In the genomic region with DNA sequence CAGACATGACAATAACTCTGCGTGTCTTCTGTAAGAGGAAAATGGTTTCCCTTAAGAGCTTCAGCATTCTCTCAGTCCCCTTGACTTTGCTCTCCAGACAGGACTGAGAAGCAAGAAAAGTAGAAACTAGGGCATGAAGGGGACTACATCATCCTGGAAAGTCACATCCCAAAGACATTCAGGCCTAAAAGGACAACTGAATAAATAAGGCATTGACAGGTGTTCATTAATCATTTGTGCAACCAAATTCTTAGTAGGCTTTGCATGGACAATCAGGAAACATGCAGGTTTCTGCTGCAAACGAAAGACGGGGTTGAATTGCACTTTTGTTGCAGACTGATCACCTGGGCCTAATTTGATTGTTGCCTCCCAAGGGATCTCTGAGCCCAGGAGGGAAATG, we compare ENCODE assay signal across 13 cellular contexts. TPM values are rescaled to one million over a fixed set of nuclear protein-coding genes. Genes with fewer than 3 reads are reported as not detected.
DNase-seq lines count a peak whose midpoint lies in the region; TF ChIP-seq lines count a peak whose summit lies in the region.
"Had no signal": no experiment of that assay in that cellular context is flagged by ENCODE, and none has a peak within 500 bp of the region (broad histone marks: within the 10 kb centered on the region; RNA-seq: fewer than 3 reads in every experiment).

No MANE protein-coding gene starts in this region.

- H3K79me1 ChIP-seq in H9 (ENCODE audit: insufficient read depth, low read depth, low read length, poor library complexity, severe bottlenecking) (no peaks in the 10 kb centered on the region), mesenchymal stem cell (replicated peaks; ENCODE audit: low read length, poor library complexity, severe bottlenecking) (no peaks in the 10 kb centered on the region)

- H2BK15ac ChIP-seq in H9 (ENCODE audit: low read depth, low read length) (no peak overlapping the region), mesenchymal stem cell (ENCODE audit: low read depth, poor library complexity, severe bottlenecking) (no peak overlapping the region)

- peaks cover 2% of the 10 kb centered on the region for H4K20me1 ChIP-seq in H9 (ENCODE audit: control insufficient read depth, insufficient read depth, insufficient read length)
- H4K20me1 ChIP-seq in neural progenitor cell (ENCODE audit: low read depth), result no peaks in the 10 kb centered on the region

- H3K9ac ChIP-seq in H9 (ENCODE audit: extremely low read depth, insufficient read length, low read length) (no peak overlapping the region), neural progenitor cell (no peak overlapping the region), mesenchymal stem cell (ENCODE audit: low read length) (no peak overlapping the region)

- H3K79me2 ChIP-seq in H9 (ENCODE audit: insufficient read depth, low read length), result no peaks in the 10 kb centered on the region
- H3K79me2 ChIP-seq in neural progenitor cell (ENCODE audit: low read depth), result no peaks in the 10 kb centered on the region

- H3T11ph ChIP-seq in H9 (ENCODE audit: low read length), result no peak overlapping the region

- H2AK5ac ChIP-seq in H9 (ENCODE audit: insufficient read length, low read length), result no peak overlapping the region
- no peak overlapping the region for H2AK5ac ChIP-seq in mesenchymal stem cell (ENCODE audit: low read length, severe bottlenecking)

- no peak overlapping the region for H2BK20ac ChIP-seq in H9 (ENCODE audit: low read depth, low read length, poor library complexity, severe bottlenecking)

- H3K14ac ChIP-seq in H9 (ENCODE audit: insufficient read depth, low read length) (no peak overlapping the region), mesenchymal stem cell (ENCODE audit: low read length in 2 of 2) (no peak overlapping the region)

- no peak overlapping the region for H4K5ac ChIP-seq in H9 (ENCODE audit: insufficient read length, low read depth, low read length)

- H3K36me3 ChIP-seq in neural progenitor cell, result no peaks in the 10 kb centered on the region
- H3K36me3 ChIP-seq in mesenchymal stem cell (ENCODE audit: control insufficient read depth in 1 of 2, insufficient read depth in 2 of 2, low read depth in 1 of 2, low read length in 2 of 2), result no peaks in the 10 kb centered on the region
- H3K36me3 ChIP-seq in adrenal gland (replicated peaks in 1 of 2), result no peaks in the 10 kb centered on the region
- H3K36me3 ChIP-seq: cardiac muscle cell had no signal

- H3K23me2 ChIP-seq in H9 (ENCODE audit: insufficient read length, low read depth, low read length, poor library complexity, severe bottlenecking), result peaks cover 8% of the 10 kb centered on the region

- H3K56ac ChIP-seq in H9 (ENCODE audit: insufficient read length, low read depth, low read length), result no peak overlapping the region

- H3K27me3 ChIP-seq in H9 (ENCODE audit: insufficient read depth, low read length) (peaks cover 56% of the 10 kb centered on the region), neural progenitor cell (peaks cover 96% of the 10 kb centered on the region), mesenchymal stem cell (ENCODE audit: control insufficient read depth in 1 of 2, insufficient read depth in 1 of 2, low read length in 2 of 2) (peaks cover 36 to 58% of the 10 kb centered on the region in 2 experiments), adrenal gland (no peaks in the 10 kb centered on the region)

- no peak overlapping the region for H3K27ac Mint-ChIP-seq in activated T-cell treated with anti-CD3 and anti-CD28 coated beads, Interleukin-2, amount 50 U/mL, for 24 hours
- H3K27ac Mint-ChIP-seq in H9 (no peak overlapping the region), brain (no peak overlapping the region), neural progenitor cell (no peak overlapping the region)

- H3K4ac ChIP-seq in H9 (ENCODE audit: low read depth, low read length), result no peak overlapping the region
- H3K4ac ChIP-seq in mesenchymal stem cell (ENCODE audit: low read depth in 1 of 2, low read length in 2 of 2), result no peak overlapping the region

- H3K4me1 Mint-ChIP-seq in activated T-cell treated with anti-CD3 and anti-CD28 coated beads, Interleukin-2, amount 50 U/mL, for 24 hours (ENCODE audit: low read depth), result peaks cover 52% of the 10 kb centered on the region
- H3K4me1 Mint-ChIP-seq in H9, result peaks cover 17% of the 10 kb centered on the region in 2 experiments
- H3K4me1 Mint-ChIP-seq in brain, result peaks cover 20% of the 10 kb centered on the region
- peaks cover 32% of the 10 kb centered on the region for H3K4me1 Mint-ChIP-seq in neural progenitor cell

- H3K4me3 ChIP-seq in neural progenitor cell (no peak overlapping the region), mesenchymal stem cell (ENCODE audit: insufficient read depth in 1 of 2, low read depth in 1 of 2, low read length in 2 of 2) (no peak overlapping the region), adrenal gland (no peak overlapping the region)

- H3K4me2 ChIP-seq in H9 (ENCODE audit: insufficient read depth, insufficient read length, low read length) (peak overlapping the region; percentile 70), neural progenitor cell (peak overlapping the region; percentile 97), mesenchymal stem cell (ENCODE audit: low read length, poor library complexity, severe bottlenecking) (no peak overlapping the region)

- intact Hi-C loops in adrenal gland (cut with DNase I), result no loop called here

- no peak for TF ChIP-seq POLR2A in adrenal gland (IDR thresholded peaks at IDR 0.05)

- no peaks in the 10 kb centered on the region for H3K9me3 Mint-ChIP-seq in activated T-cell treated with anti-CD3 and anti-CD28 coated beads, Interleukin-2, amount 50 U/mL, for 24 hours
- H3K9me3 Mint-ChIP-seq in H9 (no peaks in the 10 kb centered on the region; a peak in 1 of 5 replicates), brain (peaks cover 0 to 6% (median 0%) of the 10 kb centered on the region in 5 experiments), neural progenitor cell (no peaks in the 10 kb centered on the region)

- H4K91ac ChIP-seq in H9 (ENCODE audit: insufficient read length, low read depth, low read length) (no peak overlapping the region), mesenchymal stem cell (ENCODE audit: low read length) (no peak overlapping the region)

- H3K4me3 Mint-ChIP-seq in activated T-cell treated with anti-CD3 and anti-CD28 coated beads, Interleukin-2, amount 50 U/mL, for 24 hours, result peak overlapping the region; percentile 91
- H3K4me3 Mint-ChIP-seq in H9 (peak overlapping the region in 1 of 2 experiments; percentile 86; a peak in 3 of 5 replicates), brain (peak overlapping the region; percentile 76 to 90 (median 81)), neural progenitor cell (peak overlapping the region; percentile 91)

- H3K27ac ChIP-seq in H9 (ENCODE audit: insufficient read length, low read depth, low read length) (no peak overlapping the region), neural progenitor cell (no peak overlapping the region), mesenchymal stem cell (ENCODE audit: low read length, poor library complexity, severe bottlenecking) (no peak overlapping the region), adrenal gland (no peak overlapping the region)
- H3K27ac ChIP-seq: cardiac muscle cell had no signal

- no peak overlapping the region for H4K8ac ChIP-seq in H9 (replicated peaks; ENCODE audit: insufficient read length, low read depth, low read length)
- H4K8ac ChIP-seq in mesenchymal stem cell (ENCODE audit: low read length), result no peak overlapping the region

- peak; percentile 35 for DNase-seq in activated T-cell treated with anti-CD3 and anti-CD28 coated beads, Interleukin-2, amount 50 U/mL, for 24 hours
- DNase-seq in activated T-cell treated with anti-CD3 and anti-CD28 coated beads for 4 hours, result no peak
- DNase-seq in H9, result no peak
- peak; percentile 10 for DNase-seq in neural progenitor cell (ENCODE audit: low spot score)
- no peak for DNase-seq in mesenchymal stem cell
- no peak for DNase-seq in NK-92 (lab: John Stamatoyannopoulos, UW; ENCODE audit: unreplicated experiment)
- DNase-seq in adrenal gland, result no peak
- DNase-seq: NCI-H2081 treated with DMSO at 0.1 percent for 48 hours, right cardiac atrium had no signal

- H3K23ac ChIP-seq in H9 (ENCODE audit: insufficient read length, low read depth, low read length) (no peak overlapping the region), mesenchymal stem cell (ENCODE audit: low read length in 2 of 2) (no peak overlapping the region)

- H3K18ac ChIP-seq in H9 (ENCODE audit: insufficient read length, low read depth, low read length), result no peak overlapping the region
- H3K18ac ChIP-seq in mesenchymal stem cell (ENCODE audit: low read depth in 1 of 2, low read length in 2 of 2), result no peak overlapping the region

- no peaks in the 10 kb centered on the region for H3K4me1 ChIP-seq in H9 (ENCODE audit: insufficient read depth, low read length)
- peaks cover 9% of the 10 kb centered on the region for H3K4me1 ChIP-seq in neural progenitor cell
- H3K4me1 ChIP-seq in mesenchymal stem cell (ENCODE audit: control insufficient read depth, insufficient read depth, low read depth, low read length), result peaks cover 17% of the 10 kb centered on the region
- peaks cover 0 to 3% of the 10 kb centered on the region in 2 donors for H3K4me1 ChIP-seq in adrenal gland (replicated peaks in 1 of 2)

- TF ChIP-seq CTCF in H9 (conservative IDR thresholded peaks at IDR 0.05) (no peak), brain (conservative IDR thresholded peaks at IDR 0.05) (no peak), neural progenitor cell (IDR thresholded peaks at IDR 0.05) (no peak), adrenal gland (IDR thresholded peaks at IDR 0.05) (no peak)

- no peaks in the 10 kb centered on the region for H3K9me3 ChIP-seq in H9 (ENCODE audit: control insufficient read depth, low read depth, low read length)
- H3K9me3 ChIP-seq in neural progenitor cell (ENCODE audit: low read depth), result no peaks in the 10 kb centered on the region
- H3K9me3 ChIP-seq in mesenchymal stem cell (ENCODE audit: control insufficient read depth, low read length), result peaks cover 5% of the 10 kb centered on the region
- no peaks in the 10 kb centered on the region for H3K9me3 ChIP-seq in adrenal gland (replicated peaks in 1 of 3)

- H2BK5ac ChIP-seq in H9 (ENCODE audit: insufficient read length, low read length) (no peak overlapping the region), mesenchymal stem cell (ENCODE audit: low read depth, low read length, poor library complexity, severe bottlenecking) (no peak overlapping the region)

- no peak overlapping the region for H2BK12ac ChIP-seq in H9 (ENCODE audit: insufficient read length, low read depth, low read length)
- H2BK12ac ChIP-seq in mesenchymal stem cell (ENCODE audit: low read length in 2 of 2), result no peak overlapping the region

- H2AFZ ChIP-seq in H9 (ENCODE audit: low read length) (no peak overlapping the region), neural progenitor cell (replicated peaks) (no peak overlapping the region), mesenchymal stem cell (ENCODE audit: low read depth, low read length) (no peak overlapping the region)

- H3F3A ChIP-seq in neural progenitor cell (ENCODE audit: low read depth), result peaks cover 15% of the 10 kb centered on the region

- peaks cover 68% of the 10 kb centered on the region for H3K27me3 Mint-ChIP-seq in activated T-cell treated with anti-CD3 and anti-CD28 coated beads, Interleukin-2, amount 50 U/mL, for 24 hours
- H3K27me3 Mint-ChIP-seq in H9 (ENCODE audit: low read depth) (peaks cover 91% of the 10 kb centered on the region), brain (peaks cover 83% of the 10 kb centered on the region), neural progenitor cell (ENCODE audit: insufficient read depth, low read depth) (peaks cover 40% of the 10 kb centered on the region)

- no CpG with 5 or more reads among the region's 3 CpGs for WGBS in H9 (ENCODE audit: extremely low coverage, insufficient read length, low lambda C conversion rate)
- WGBS in mesenchymal stem cell, result 58% methylated on average over 3 of the region's 3 CpGs
- 79 to 91% (median 89%) methylated on average over 3 of the region's 3 CpGs for WGBS in adrenal gland, 4 donors

- H2BK120ac ChIP-seq in H9 (ENCODE audit: low read depth, low read length, poor library complexity, severe bottlenecking) (no peak overlapping the region), mesenchymal stem cell (ENCODE audit: low read depth, low read length) (no peak overlapping the region)

- peaks cover 6% of the 10 kb centered on the region for H3K36me3 Mint-ChIP-seq in activated T-cell treated with anti-CD3 and anti-CD28 coated beads, Interleukin-2, amount 50 U/mL, for 24 hours (ENCODE audit: low read depth)
- H3K36me3 Mint-ChIP-seq in H9 (ENCODE audit: insufficient read depth in 1 of 3, low read depth in 3 of 3) (no peaks in the 10 kb centered on the region), brain (no peaks in the 10 kb centered on the region), neural progenitor cell (peaks cover 3% of the 10 kb centered on the region)

RNA-seq across cellular contexts. Expression of gene SGPP2, which starts 1.2 kb away (rescaled TPM):
- not detected in 2 replicates for total RNA-seq in H9 (2021)
- polyA plus RNA-seq in brain (ENCODE audit: insufficient read depth, low read depth, low replicate concordance), result 17.2 TPM
- total RNA-seq in neural progenitor cell (ENCODE audit: low replicate concordance), result 0.11 and 0.34 TPM in 2 replicates
- polyA plus RNA-seq in mesenchymal stem cell (2013, experiment 1 of 2), result 0.03 TPM
- 0.04 TPM for polyA plus RNA-seq in mesenchymal stem cell (2013, experiment 2 of 2)
- 10 to 100 TPM; 11.2 to 33.7 (median 18.8) TPM for total RNA-seq in adrenal gland
- polyA plus RNA-seq in adrenal gland, result 10 to 100 TPM in 1 of 3 donors, 1 to 10 TPM in 1, under 1 TPM in 1; 0.61 to 11.2 (median 1.3) TPM
- total RNA-seq: glomerular endothelial cell, SK-MEL-5 had no signal

Comparison
In these comparisons a context has a peak if more than half of its experiments do, and no peak if none do; other contexts are left out.
1. DNase-seq: peak in activated T-cell treated with anti-CD3 and anti-CD28 coated beads, Interleukin-2, amount 50 U/mL, for 24 hours (single experiment) and neural progenitor cell (single experiment); none in activated T-cell treated with anti-CD3 and anti-CD28 coated beads for 4 hours (single experiment), H9 (single experiment), mesenchymal stem cell (single experiment), NK-92 (single experiment) and adrenal gland (0 of 7).